Comparison of ENCODE assay signal across 7 cellular contexts in genomic region chr2:44479127-44479887, GRCh38.
DNase-seq lines count a peak whose midpoint lies in the region; ATAC-seq and TF ChIP-seq lines count a peak whose summit lies in the region.

No MANE protein-coding gene starts in this region.

- H3K4me2 ChIP-seq in H9 (ENCODE audit: insufficient read depth, insufficient read length, low read length): no peak overlapping the region
- H3K4me2 ChIP-seq in OCI-LY7 (ENCODE audit: low read length): no peak overlapping the region

- H3K4me3 ChIP-seq in OCI-LY7 (ENCODE audit: low read depth, low read length, poor library complexity, severe bottlenecking) (no peak overlapping the region), prostate gland (no peak overlapping the region)

- H3K23me2 ChIP-seq in H9 (ENCODE audit: insufficient read length, low read depth, low read length, poor library complexity, severe bottlenecking): no peaks in the 10 kb centered on the region

- peaks cover 21 to 23% of the 10 kb centered on the region in 2 experiments for H3K4me1 Mint-ChIP-seq in H9
- peaks cover 7% of the 10 kb centered on the region for H3K4me1 Mint-ChIP-seq in activated naive CD8-positive, alpha-beta T cell treated with anti-CD3 and anti-CD28 coated beads for 36 hours

- H4K8ac ChIP-seq in H9 (replicated peaks; ENCODE audit: insufficient read length, low read depth, low read length): no peak overlapping the region

- H3K27me3 Mint-ChIP-seq in H9 (ENCODE audit: low read depth): no peaks in the 10 kb centered on the region
- no peaks in the 10 kb centered on the region for H3K27me3 Mint-ChIP-seq in activated naive CD8-positive, alpha-beta T cell treated with anti-CD3 and anti-CD28 coated beads for 36 hours

- no peak overlapping the region for H3K4ac ChIP-seq in H9 (ENCODE audit: low read depth, low read length)

- BruUV-seq in OCI-LY7 (replicated peaks; lab: Mats Ljungman, UMichigan): no TSS peak

- DNase-seq in GM10248 (ENCODE audit: extremely low spot score) (peak; percentile 79), H9 (peak; percentile 56), LHCN-M2 (ENCODE audit: low read depth) (peak; percentile 85), OCI-LY7 (ENCODE audit: low spot score) (peak; percentile 83), Right ventricle myocardium superior (no peak), prostate gland (ENCODE audit: low spot score) (peak; percentile 58)
- DNase-seq in activated naive CD8-positive, alpha-beta T cell treated with anti-CD3 and anti-CD28 coated beads for 36 hours: peak; percentile 29

- H3K9me2 ChIP-seq in OCI-LY7 (ENCODE audit: insufficient read depth, low read length): no peaks in the 10 kb centered on the region

- no peak overlapping the region for H3K56ac ChIP-seq in H9 (ENCODE audit: insufficient read length, low read depth, low read length)

- H4K91ac ChIP-seq in H9 (ENCODE audit: insufficient read length, low read depth, low read length): no peak overlapping the region

- H3K36me3 Mint-ChIP-seq in H9 (ENCODE audit: insufficient read depth in 1 of 3, low read depth in 3 of 3): no peaks in the 10 kb centered on the region; a peak in 1 of 7 replicates
- no peaks in the 10 kb centered on the region for H3K36me3 Mint-ChIP-seq in activated naive CD8-positive, alpha-beta T cell treated with anti-CD3 and anti-CD28 coated beads for 36 hours

- no peaks in the 10 kb centered on the region for H3K9me3 ChIP-seq in H9 (ENCODE audit: control insufficient read depth, low read depth, low read length)
- H3K9me3 ChIP-seq in OCI-LY7 (ENCODE audit: low read length): no peaks in the 10 kb centered on the region
- H3K9me3 ChIP-seq in prostate gland: no peaks in the 10 kb centered on the region

- H2BK12ac ChIP-seq in H9 (ENCODE audit: insufficient read length, low read depth, low read length): no peak overlapping the region

- TF ChIP-seq POLR2A in prostate gland (IDR thresholded peaks at IDR 0.05): no peak

- ATAC-seq in Right ventricle myocardium superior (ENCODE audit: poor library complexity): peak; percentile 96

- H2BK120ac ChIP-seq in H9 (ENCODE audit: low read depth, low read length, poor library complexity, severe bottlenecking): no peak overlapping the region

- intact Hi-C loops in OCI-LY7 (cut with micrococcal nuclease; ENCODE audit: unreplicated experiment) (loop anchor here (1.0 to 5.0 kb wide), 3 partner anchors 392 to 477 kb away; no protein-coding TSS in a partner anchor), Right ventricle myocardium superior (cut with DNase I) (loop anchor here (2.0 to 5.0 kb wide), 2 partner anchors 238 to 475 kb away; no protein-coding TSS in a partner anchor), prostate gland (cut with DNase I) (no loop called here)

- no CpG with 5 or more reads among the region's 5 CpGs for WGBS in H9 (ENCODE audit: extremely low coverage, insufficient read length, low lambda C conversion rate)
- WGBS in prostate gland: 17% methylated on average over 5 of the region's 5 CpGs

- no peak overlapping the region for H3K4me3 Mint-ChIP-seq in H9
- H3K4me3 Mint-ChIP-seq in activated naive CD8-positive, alpha-beta T cell treated with anti-CD3 and anti-CD28 coated beads for 36 hours: no peak overlapping the region

- H3K27me3 ChIP-seq in H9 (ENCODE audit: insufficient read depth, low read length) (no peaks in the 10 kb centered on the region), prostate gland (replicated peaks; ENCODE audit: insufficient read depth) (no peaks in the 10 kb centered on the region)

- H3T11ph ChIP-seq in H9 (ENCODE audit: low read length): no peak overlapping the region

- H3K27ac ChIP-seq in H9 (ENCODE audit: insufficient read length, low read depth, low read length) (no peak overlapping the region), OCI-LY7 (ENCODE audit: low read depth, low read length, poor library complexity, severe bottlenecking) (no peak overlapping the region), prostate gland (no peak overlapping the region)

- no peak overlapping the region for H4K5ac ChIP-seq in H9 (ENCODE audit: insufficient read length, low read depth, low read length)

- H3K36me3 ChIP-seq in OCI-LY7 (ENCODE audit: insufficient read depth, low read length) (no peaks in the 10 kb centered on the region), prostate gland (no peaks in the 10 kb centered on the region)

- no peaks in the 10 kb centered on the region for H3K79me1 ChIP-seq in H9 (ENCODE audit: insufficient read depth, low read depth, low read length, poor library complexity, severe bottlenecking)

- peak; percentile 99 for TF ChIP-seq CTCF in GM10248 (IDR thresholded peaks at IDR 0.05; ENCODE audit: control extremely low read depth, extremely low read depth, low read depth, missing control alignments)
- TF ChIP-seq CTCF in H9 (conservative IDR thresholded peaks at IDR 0.05): peak; percentile 100
- TF ChIP-seq CTCF in OCI-LY7 (conservative IDR thresholded peaks at IDR 0.05; ENCODE audit: low read length): peak; percentile 100
- TF ChIP-seq CTCF in prostate gland (IDR thresholded peaks at IDR 0.05): peak; percentile 68 to 99 (median 96)

- H2AFZ ChIP-seq in H9 (ENCODE audit: low read length) (no peak overlapping the region), OCI-LY7 (ENCODE audit: low read length) (no peak overlapping the region)

- peak overlapping the region in 1 of 3 experiments; percentile 9; a peak in 4 of 7 replicates for H3K27ac Mint-ChIP-seq in H9
- H3K27ac Mint-ChIP-seq in activated naive CD8-positive, alpha-beta T cell treated with anti-CD3 and anti-CD28 coated beads for 36 hours: no peak overlapping the region

- H3K79me2 ChIP-seq in H9 (ENCODE audit: insufficient read depth, low read length): no peaks in the 10 kb centered on the region
- H3K79me2 ChIP-seq in OCI-LY7 (ENCODE audit: insufficient read depth, low read depth, low read length): no peaks in the 10 kb centered on the region

- H3K18ac ChIP-seq in H9 (ENCODE audit: insufficient read length, low read depth, low read length): no peak overlapping the region

- peaks cover 2% of the 10 kb centered on the region; the same call in 1 of the 2 replicates for H3K4me1 ChIP-seq in H9 (ENCODE audit: insufficient read depth, low read length)
- no peaks in the 10 kb centered on the region for H3K4me1 ChIP-seq in OCI-LY7 (ENCODE audit: insufficient read depth, low read length, poor library complexity, severe bottlenecking)
- H3K4me1 ChIP-seq in prostate gland (replicated peaks): no peaks in the 10 kb centered on the region

- H3K9ac ChIP-seq in H9 (ENCODE audit: extremely low read depth, insufficient read length, low read length): no peak overlapping the region

- no peak overlapping the region for H2BK5ac ChIP-seq in H9 (ENCODE audit: insufficient read length, low read length)

- no peak overlapping the region for H2AK5ac ChIP-seq in H9 (ENCODE audit: insufficient read length, low read length)

- H3K23ac ChIP-seq in H9 (ENCODE audit: insufficient read length, low read depth, low read length): no peak overlapping the region

- CTCF ChIA-PET in GM10248 (lab: Yijun Ruan, JAX): interaction anchor here (0.6 to 6.3 kb wide), 109 partner anchors 10 to 1715 kb away, joined by 3 to 133 read pairs (median 4); partner anchors contain the start of gene CAMKMT
- CTCF ChIA-PET in OCI-LY7 (lab: Charles Lee; ENCODE audit: unreplicated experiment): interaction anchor here (1.0 to 1.3 kb wide), 4 partner anchors 10 to 479 kb away, joined by 3 to 6 read pairs (median 4); no protein-coding TSS in a partner anchor

- POLR2A ChIA-PET in GM10248 (lab: Yijun Ruan, JAX): no interaction called here
- POLR2A ChIA-PET in OCI-LY7 (lab: Charles Lee): no interaction called here

- no peak overlapping the region for H2BK20ac ChIP-seq in H9 (ENCODE audit: low read depth, low read length, poor library complexity, severe bottlenecking)

- H3K14ac ChIP-seq in H9 (ENCODE audit: insufficient read depth, low read length): no peak overlapping the region

- no peaks in the 10 kb centered on the region for H3K9me3 Mint-ChIP-seq in H9
- no peaks in the 10 kb centered on the region for H3K9me3 Mint-ChIP-seq in activated naive CD8-positive, alpha-beta T cell treated with anti-CD3 and anti-CD28 coated beads for 36 hours

- no peak overlapping the region for H2BK15ac ChIP-seq in H9 (ENCODE audit: low read depth, low read length)

- H4K20me1 ChIP-seq in H9 (ENCODE audit: control insufficient read depth, insufficient read depth, insufficient read length) (no peaks in the 10 kb centered on the region), OCI-LY7 (ENCODE audit: insufficient read depth, low read length) (no peaks in the 10 kb centered on the region)
